In genomic region chr9:76396144-76396543, GRCh38 we compare ENCODE assay signal across 26 cellular contexts.
"Had no signal": no experiment of that assay in that cellular context is flagged by ENCODE, and none has a peak within 500 bp of the region (broad histone marks: within the 10 kb centered on the region; RNA-seq: fewer than 3 reads in every experiment).

No MANE protein-coding gene starts in this region.

- H3K9me3 ChIP-seq: gastrocnemius medialis, mucosa of descending colon, neutrophil, pancreas, suprapubic skin, transverse colon, upper lobe of right lung, uterus had no signal

- ATAC-seq: esophagus mucosa; gastrocnemius medialis; mucosa of descending colon; natural killer cell treated with Interleukin-12 subunit alpha and Interleukin-12 subunit beta and Interleukin-15 and Interleukin-18, amount 100 ng/mL, for 72 hours; pancreas; sciatic nerve; stimulated activated naive CD8-positive, alpha-beta T cell treated with anti-CD3 and anti-CD28 coated beads, Interleukin-15, amount 100 ng/mL, for 72 hours; upper lobe of right lung had no signal

- DNase-seq: effector CD8-positive, alpha-beta T cell; endodermal cell; foreskin fibroblast; gastrocnemius medialis; head of caudate nucleus; mucosa of descending colon; naive B cell; pancreas; stimulated activated CD4-positive, alpha-beta T cell treated with anti-CD3 and anti-CD28 coated beads, Interleukin-12 subunit alpha, Interleukin-12 subunit beta, amount 100 ng/mL, for 4 hours; stimulated activated CD4-positive, alpha-beta T cell treated with anti-CD3 and anti-CD28 coated beads, Interleukin-1b, Interleukin-23, amount 100 ng/mL, for 48 hours; stimulated activated CD4-positive, alpha-beta T cell treated with anti-CD3 and anti-CD28 coated beads, Interleukin-4, amount 100 ng/mL, for 1 hour; stimulated activated CD8-positive, alpha-beta memory T cell treated with anti-CD3 and anti-CD28 coated beads, Interleukin-4, amount 100 ng/mL, for 48 hours; stimulated activated naive CD4-positive, alpha-beta T cell; stimulated activated naive CD8-positive, alpha-beta T cell treated with anti-CD3 and anti-CD28 coated beads, Interleukin-15, amount 100 ng/mL, for 72 hours; transverse colon; upper lobe of right lung; uterus had no signal

- H3K27ac ChIP-seq: epithelial cell of prostate had no signal

- H3K4me3 ChIP-seq: lung, mucosa of descending colon, uterus had no signal

- H3K27me3 Mint-ChIP-seq: dendritic cell treated with granulocyte-macrophage colony-stimulating factor and Interleukin-4, amounts not matched to agents 40 ng/mL and 50 ng/mL, for 4 days; naive B cell; stimulated activated naive CD8-positive, alpha-beta T cell treated with anti-CD3 and anti-CD28 coated beads, Interleukin-15, amount 100 ng/mL, for 72 hours had no signal

- H3K9me3 Mint-ChIP-seq: dendritic cell treated with granulocyte-macrophage colony-stimulating factor and Interleukin-4, amounts not matched to agents 40 ng/mL and 50 ng/mL, for 4 days; natural killer cell treated with Interleukin-12 subunit alpha and Interleukin-12 subunit beta and Interleukin-15 and Interleukin-18, amount 100 ng/mL, for 72 hours; neural crest cell; stimulated activated naive CD8-positive, alpha-beta T cell treated with anti-CD3 and anti-CD28 coated beads, Interleukin-15, amount 100 ng/mL, for 72 hours had no signal

- H3K27me3 ChIP-seq: gastrocnemius medialis, neutrophil, pancreas, suprapubic skin, transverse colon, upper lobe of right lung, uterus had no signal

- H3K36me3 Mint-ChIP-seq: naive B cell had no signal

- H3K36me3 ChIP-seq: neutrophil, pancreas, suprapubic skin, transverse colon, upper lobe of right lung, uterus had no signal

- H3K27ac Mint-ChIP-seq: stimulated activated naive CD8-positive, alpha-beta T cell treated with anti-CD3 and anti-CD28 coated beads, Interleukin-15, amount 100 ng/mL, for 72 hours had no signal
